In genomic region chr4:168615294-168615693, GRCh38 we compare ENCODE assay signal across 15 cellular contexts.
DNase-seq lines count a peak whose midpoint lies in the region; ATAC-seq and TF ChIP-seq lines count a peak whose summit lies in the region.
"Had no signal": no experiment of that assay in that cellular context is flagged by ENCODE, and none has a peak within 500 bp of the region (broad histone marks: within the 10 kb centered on the region; RNA-seq: fewer than 3 reads in every experiment).

No MANE protein-coding gene starts in this region.

- no peak overlapping the region for H2AFZ ChIP-seq in GM23248
- no peak overlapping the region for H2AFZ ChIP-seq in fibroblast of lung (ENCODE audit: low read length)

- H3K27ac ChIP-seq in GM23248 (no peak overlapping the region), RWPE2 (ENCODE audit: poor library complexity, severe bottlenecking) (peak overlapping the region; percentile 31), fibroblast of lung (ENCODE audit: insufficient read depth, low read length) (no peak overlapping the region)
- H3K27ac ChIP-seq: right lobe of liver had no signal

- H3K9me3 ChIP-seq in GM23248 (ENCODE audit: low read depth) (no peaks in the 10 kb centered on the region), RWPE2 (ENCODE audit: severe bottlenecking) (no peaks in the 10 kb centered on the region), fibroblast of lung (ENCODE audit: control insufficient read depth, insufficient read depth, low read depth, low read length) (no peaks in the 10 kb centered on the region)
- H3K9me3 ChIP-seq: heart right ventricle, right lobe of liver had no signal

- H3K36me3 ChIP-seq in GM23248 (ENCODE audit: low read depth) (no peaks in the 10 kb centered on the region), RWPE2 (ENCODE audit: low read depth) (no peaks in the 10 kb centered on the region), fibroblast of lung (ENCODE audit: control insufficient read depth, insufficient read depth, low read length) (no peaks in the 10 kb centered on the region)
- H3K36me3 ChIP-seq: heart right ventricle, right lobe of liver had no signal

- H4K20me1 ChIP-seq in GM23248 (ENCODE audit: insufficient read depth): no peaks in the 10 kb centered on the region
- no peaks in the 10 kb centered on the region for H4K20me1 ChIP-seq in fibroblast of lung (ENCODE audit: control insufficient read depth, extremely low read depth, insufficient read depth, low read length)

- H3K9ac ChIP-seq in GM23248 (no peak overlapping the region), fibroblast of lung (ENCODE audit: insufficient read depth, low read length) (no peak overlapping the region)

- H3K4me2 ChIP-seq in GM23248 (ENCODE audit: unreplicated experiment) (peak overlapping the region; percentile 13), fibroblast of lung (ENCODE audit: extremely low read depth, insufficient read depth, low read length) (peak overlapping the region; percentile 48)

- no peaks in the 10 kb centered on the region for H3K79me2 ChIP-seq in GM23248 (ENCODE audit: insufficient read depth)
- H3K79me2 ChIP-seq in fibroblast of lung (ENCODE audit: control insufficient read depth, insufficient read depth, low read length): no peaks in the 10 kb centered on the region

- H3K9me2 ChIP-seq in GM23248 (ENCODE audit: insufficient read depth): no peaks in the 10 kb centered on the region

- no peak for TF ChIP-seq CTCF in RWPE2 (IDR thresholded peaks at IDR 0.05; ENCODE audit: poor library complexity, severe bottlenecking)
- no peak for TF ChIP-seq CTCF in fibroblast of lung (conservative IDR thresholded peaks at IDR 0.05 in 1 of 2, IDR thresholded peaks at IDR 0.05 in 1 of 2; ENCODE audit: low read depth in 1 of 2, low read length in 2 of 2)
- no peak for TF ChIP-seq CTCF in retinal pigment epithelial cell (conservative IDR thresholded peaks at IDR 0.05; ENCODE audit: low read depth, low read length)

- H3F3A ChIP-seq in GM23248 (ENCODE audit: insufficient read depth): peaks cover 40% of the 10 kb centered on the region

- WGBS in GM23248 (ENCODE audit: low coverage in 1 of 2, low lambda C conversion rate in 2 of 2, missing lambda C conversion rate in 2 of 2), 2 experiments: 23 to 27% methylated on average over 4 of the region's 4 CpGs

- no peak overlapping the region for H3K4me3 ChIP-seq in GM23248
- no peak overlapping the region for H3K4me3 ChIP-seq in RWPE2 (ENCODE audit: severe bottlenecking)
- H3K4me3 ChIP-seq in fibroblast of lung (replicated peaks in 1 of 4; ENCODE audit: control extremely low read depth in 1 of 4, insufficient read depth in 1 of 4, low read depth in 3 of 4, low read length in 4 of 4): no peak overlapping the region
- H3K4me3 ChIP-seq in retinal pigment epithelial cell (ENCODE audit: low read length): no peak overlapping the region
- H3K4me3 ChIP-seq: heart right ventricle, right lobe of liver had no signal

- in situ Hi-C loops in GM23248 (cut with MboI): no loop called here

- ATAC-seq in RWPE2 (ENCODE audit: low read depth): peak; percentile 24; the same call in 1 of the 3 replicates
- no peak for ATAC-seq in GM18858 (IDR thresholded peaks at IDR 0.05; ENCODE audit: unreplicated experiment)
- ATAC-seq: heart right ventricle; naive thymus-derived CD8-positive, alpha-beta T cell; right lobe of liver had no signal

- peak; percentile 87 for DNase-seq in GM23248
- DNase-seq in RWPE2 (ENCODE audit: low spot score): no peak
- DNase-seq in fibroblast of lung (ENCODE audit: low read depth in 2 of 2): peak; percentile 49 to 94
- DNase-seq in retinal pigment epithelial cell (ENCODE audit: low read depth): peak; percentile 80
- DNase-seq in T-helper 1 cell: no peak
- no peak for DNase-seq in NCI-H82 treated with DMSO at 0.1 percent for 48 hours (lab: John Stamatoyannopoulos, UW; ENCODE audit: unreplicated experiment)
- DNase-seq in activated effector memory CD4-positive, alpha-beta T cell treated with Interleukin-2 at 50 U/mL for 16 hours: no peak
- DNase-seq: activated CD4-positive, alpha-beta T cell treated with anti-CD3 and anti-CD28 coated beads, Interleukin-2, amount 50 U/mL, for 1 hour; heart right ventricle; naive thymus-derived CD8-positive, alpha-beta T cell; NCI-H1105; NCI-H510A treated with DMSO at 0.1 percent for 48 hours; right lobe of liver; T-helper 9 cell had no signal

- no peaks in the 10 kb centered on the region for H3K27me3 ChIP-seq in GM23248 (replicated peaks; ENCODE audit: insufficient read depth)
- no peaks in the 10 kb centered on the region for H3K27me3 ChIP-seq in RWPE2 (ENCODE audit: insufficient read depth, poor library complexity, severe bottlenecking)
- no peaks in the 10 kb centered on the region for H3K27me3 ChIP-seq in fibroblast of lung (ENCODE audit: control insufficient read depth, insufficient read depth, low read length)
- H3K27me3 ChIP-seq: heart right ventricle, right lobe of liver had no signal

- H3K4me1 ChIP-seq in GM23248 (ENCODE audit: insufficient read depth) (peaks cover 65% of the 10 kb centered on the region), RWPE2 (ENCODE audit: insufficient read depth, poor library complexity, severe bottlenecking) (peaks cover 16% of the 10 kb centered on the region), fibroblast of lung (ENCODE audit: control insufficient read depth, extremely low read depth, insufficient read depth, low read length) (peaks cover 10% of the 10 kb centered on the region)
- H3K4me1 ChIP-seq: right lobe of liver had no signal

Comparison
In these comparisons a context has a peak if more than half of its experiments do, and no peak if none do; other contexts are left out.
1. DNase-seq: peak in GM23248 (single experiment), fibroblast of lung (2 of 2) and retinal pigment epithelial cell (single experiment); none in RWPE2 (single experiment), T-helper 1 cell (0 of 5), NCI-H82 treated with DMSO at 0.1 percent for 48 hours (single experiment) and activated effector memory CD4-positive, alpha-beta T cell treated with Interleukin-2 at 50 U/mL for 16 hours (single experiment).